Comparison of ENCODE assay signal across 8 cellular contexts in the genomic region with DNA sequence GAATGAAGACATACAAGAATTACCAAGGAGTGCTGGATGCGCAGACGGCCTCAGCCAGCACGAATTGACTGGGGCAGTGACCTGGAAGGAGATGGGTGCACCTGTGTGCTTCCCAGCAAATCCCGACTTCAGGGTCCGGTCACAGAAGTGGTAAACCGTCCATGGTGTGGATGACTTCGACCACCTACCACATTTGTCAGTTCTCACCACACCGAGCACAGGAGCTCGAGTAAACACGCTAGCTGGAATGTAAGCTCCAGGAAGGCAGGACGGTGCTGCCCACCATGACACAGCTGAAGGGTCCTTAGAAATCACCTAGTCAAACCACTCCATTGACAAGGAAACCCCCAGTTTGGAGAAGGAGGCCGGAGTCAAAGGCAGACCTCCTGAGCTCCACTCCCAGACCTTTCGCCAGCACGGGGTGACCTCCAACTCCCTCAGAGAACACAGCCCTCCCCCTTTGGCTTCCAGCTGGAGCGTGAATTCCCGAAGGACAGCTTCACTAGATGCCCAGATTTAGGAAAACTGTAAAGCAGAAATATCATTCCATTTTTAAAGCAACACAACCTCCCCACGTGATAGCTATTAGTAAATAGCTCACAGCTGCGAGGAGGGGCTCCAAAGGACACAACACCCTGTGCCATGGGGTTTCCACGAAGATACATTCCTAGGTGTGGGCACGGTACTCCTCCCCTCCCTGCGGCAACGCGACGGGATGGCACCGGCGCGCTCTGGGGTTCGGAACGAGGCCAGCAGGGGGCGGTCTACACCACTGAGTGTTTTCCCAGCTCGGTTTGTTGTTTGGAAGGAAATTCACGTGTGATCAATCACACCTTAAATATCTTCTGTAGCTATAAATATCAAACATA. TPM values are rescaled to one million over a fixed set of nuclear protein-coding genes. Genes with fewer than 3 reads are reported as not detected.
DNase-seq lines count a peak whose midpoint lies in the region; ATAC-seq, FAIRE-seq and TF ChIP-seq lines count a peak whose summit lies in the region.

No MANE protein-coding gene starts in this region.

- TF ChIP-seq CTCF in BE2C (IDR thresholded peaks at IDR 0.05; ENCODE audit: low read depth, low read length) (peak; percentile 49), GM12878 (IDR thresholded peaks at IDR 0.05 in 2 of 3, conservative IDR thresholded peaks at IDR 0.05 in 1 of 3; ENCODE audit: control insufficient read depth in 2 of 3, extremely low read depth in 1 of 3, insufficient read depth in 1 of 3, low read depth in 3 of 3, low read length in 3 of 3) (peak; percentile 66 to 79 (median 71))

- H3K4me2 ChIP-seq in GM12878 (ENCODE audit: control insufficient read depth, insufficient read depth): no peak overlapping the region

- H3K4me1 ChIP-seq in BE2C (no peaks in the 10 kb centered on the region), GM12878 (ENCODE audit: control insufficient read depth, insufficient read depth, low read length) (no peaks in the 10 kb centered on the region)

- no peak overlapping the region for H3K27ac ChIP-seq in GM12878 (ENCODE audit: control insufficient read depth, insufficient read depth)

- H3K9me3 ChIP-seq in BE2C (no peaks in the 10 kb centered on the region), GM12878 (replicated peaks; ENCODE audit: control insufficient read depth, insufficient read depth, low read length) (no peaks in the 10 kb centered on the region)

- peak; percentile 7 for FAIRE-seq in GM12878 (lab: Jason Lieb, UNC)

- no peaks in the 10 kb centered on the region for H3K27me3 ChIP-seq in BE2C
- peaks cover 2% of the 10 kb centered on the region in 2 experiments; a peak in 2 of 4 replicates for H3K27me3 ChIP-seq in GM12878 (replicated peaks in 1 of 2; ENCODE audit: control insufficient read depth in 2 of 2, insufficient read depth in 2 of 2, low read length in 1 of 2)

- TF ChIP-seq EP300 in GM12878 (IDR thresholded peaks at IDR 0.05; ENCODE audit: borderline replicate concordance in 1 of 2, control insufficient read depth in 1 of 2, low read depth in 2 of 2, low read length in 2 of 2): no peak

- SMC1A ChIA-PET in GM12878 (lab: Charles Lee; ENCODE audit: uncharacterized antibody, unreplicated experiment): interaction anchor here (1.1 to 1.3 kb wide), 3 partner anchors 73 to 89 kb away, joined by 3 to 4 read pairs (median 3); no protein-coding TSS in a partner anchor

- BruUV-seq in GM12878 (replicated peaks; lab: Mats Ljungman, UMichigan): no TSS peak

- H3K9ac ChIP-seq in GM12878 (ENCODE audit: control insufficient read depth, insufficient read depth, low read length): no peak overlapping the region

- CTCF ChIA-PET in HEK293T (lab: Yijun Ruan, JAX) (interaction anchor here (0.6 to 3.6 kb wide), 10 partner anchors 8 to 453 kb away, joined by 3 to 23 read pairs (median 4); partner anchors contain the start of gene IMPA2), GM12878 (lab: Yijun Ruan, JAX) (interaction anchor here (0.6 to 3.6 kb wide), 21 partner anchors 11 to 582 kb away, joined by 3 to 19 read pairs (median 4); no protein-coding TSS in a partner anchor)

- WGBS in GM12878 (ENCODE audit: insufficient coverage, insufficient replicate concordance, low lambda C conversion rate, missing lambda C conversion rate): 20% methylated on average over 31 of the region's 32 CpGs

- in situ Hi-C loops in GM12878 (cut with MboI): no loop called here

- DNase-seq in BE2C (peak; percentile 19), HEK293T (ENCODE audit: extremely low spot score) (peak; percentile 68), SKM-1 (lab: John Stamatoyannopoulos, UW; ENCODE audit: unreplicated experiment) (peak; percentile 26), GM12878 (ENCODE audit: low read depth, low spot score) (no peak), inferior parietal cortex (ENCODE audit: extremely low spot score) (peak; percentile 66), NCI-H1436 treated with DMSO at 0.1 percent for 48 hours (lab: John Stamatoyannopoulos, UW) (no peak), NCI-H2171 (lab: John Stamatoyannopoulos, UW) (no peak)
- DNase-seq in stimulated activated CD4-positive, alpha-beta T cell treated with anti-CD3 and anti-CD28 coated beads, Interleukin-12 subunit alpha, Interleukin-12 subunit beta, amount 100 ng/mL, for 4 hours: peak; percentile 49

- POLR2A ChIA-PET in HEK293T (lab: Yijun Ruan, JAX): interaction anchor here (0.5 kb wide), 1 partner anchor 12 kb away, joined by 3 read pairs; no protein-coding TSS in a partner anchor
- POLR2A ChIA-PET in GM12878 (lab: Charles Lee): no interaction called here

- no peak overlapping the region for H3K4me3 ChIP-seq in BE2C (ENCODE audit: low read depth, low read length)
- H3K4me3 ChIP-seq in GM12878: no peak overlapping the region

- ATAC-seq in GM12878: peak; percentile 80

- no peak for TF ChIP-seq POLR2A in GM12878 (IDR thresholded peaks at IDR 0.05; ENCODE audit: low read depth, low read length)

- no peaks in the 10 kb centered on the region for H3K79me2 ChIP-seq in GM12878 (ENCODE audit: control insufficient read depth, insufficient read depth, low read length)

- no peaks in the 10 kb centered on the region for H4K20me1 ChIP-seq in GM12878 (ENCODE audit: control insufficient read depth, insufficient read depth)

- no peaks in the 10 kb centered on the region for H3K36me3 ChIP-seq in BE2C
- no peaks in the 10 kb centered on the region for H3K36me3 ChIP-seq in GM12878 (ENCODE audit: control insufficient read depth in 2 of 2, insufficient read depth in 2 of 2, low read length in 1 of 2)

- RAD21 ChIA-PET in GM12878 (lab: Charles Lee; ENCODE audit: unreplicated experiment): interaction anchor here (1.2 to 2.6 kb wide), 3 partner anchors 87 to 340 kb away, joined by 3 to 12 read pairs (median 4); no protein-coding TSS in a partner anchor

- intact Hi-C loops in GM12878 (cut with micrococcal nuclease; ENCODE audit: unreplicated experiment): loop anchor here (2.0 to 5.0 kb wide), 3 partner anchors 72 to 384 kb away; no protein-coding TSS in a partner anchor

- H2AFZ ChIP-seq in GM12878 (ENCODE audit: control insufficient read depth, low read depth, low read length): no peak overlapping the region

- peak; percentile 71 for TF ChIP-seq RAD21 in GM12878 (IDR thresholded peaks at IDR 0.05; ENCODE audit: insufficient read depth, low read depth, low read length)

TF ChIP-seq in HEK293T, 16 proteins besides CTCF, POLR2A, EP300 and RAD21:
- no peak for TF ChIP-seq SP1 (IDR thresholded peaks at IDR 0.05)
- TF ChIP-seq NFRKB (IDR thresholded peaks at IDR 0.05): no peak
- no peak for TF ChIP-seq ELF4 (IDR thresholded peaks at IDR 0.05)
- no peak for TF ChIP-seq L3MBTL2 (conservative IDR thresholded peaks at IDR 0.05)
- TF ChIP-seq SUZ12 (IDR thresholded peaks at IDR 0.05): no peak
- TF ChIP-seq LEF1 (IDR thresholded peaks at IDR 0.05; ENCODE audit: borderline replicate concordance): no peak
- no peak for TF ChIP-seq ZNF384 (IDR thresholded peaks at IDR 0.05)
- TF ChIP-seq TARDBP (IDR thresholded peaks at IDR 0.05): no peak
- TF ChIP-seq CTBP1 (IDR thresholded peaks at IDR 0.05; ENCODE audit: borderline replicate concordance): no peak

TF ChIP-seq in GM12878, 131 proteins besides CTCF, POLR2A, EP300 and RAD21 (continues in another document):
- TF ChIP-seq SMC3 (IDR thresholded peaks at IDR 0.05; ENCODE audit: borderline replicate concordance, low read length): peak; percentile 56
- TF ChIP-seq, protein P1, sequence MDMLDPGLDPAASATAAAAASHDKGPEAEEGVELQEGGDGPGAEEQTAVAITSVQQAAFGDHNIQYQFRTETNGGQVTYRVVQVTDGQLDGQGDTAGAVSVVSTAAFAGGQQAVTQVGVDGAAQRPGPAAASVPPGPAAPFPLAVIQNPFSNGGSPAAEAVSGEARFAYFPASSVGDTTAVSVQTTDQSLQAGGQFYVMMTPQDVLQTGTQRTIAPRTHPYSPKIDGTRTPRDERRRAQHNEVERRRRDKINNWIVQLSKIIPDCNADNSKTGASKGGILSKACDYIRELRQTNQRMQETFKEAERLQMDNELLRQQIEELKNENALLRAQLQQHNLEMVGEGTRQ (IDR thresholded peaks at IDR 0.05; ENCODE audit: borderline replicate concordance, low read depth, low read length): no peak

RNA-seq across cellular contexts. Expression of gene GNAL, which starts 34.1 kb away (rescaled TPM):
- polyA plus RNA-seq in BE2C (2012; ENCODE audit: insufficient read depth, insufficient read length, low read depth): 0.19 TPM
- total RNA-seq in GM12878 (2013; cell fraction: nucleolus; rRNA removed): not detected in 2 replicates
- total RNA-seq in GM12878 (2014; rRNA removed): not detected in 2 replicates
- not detected in 2 replicates for total RNA-seq in GM12878 (2014; rRNA removed; fragmentation: Illumina TruSeq; extraction: Trizol)
- total RNA-seq in GM12878 (2021): not detected in 2 replicates
- polyA plus RNA-seq in GM12878 (2011; ENCODE audit: low read depth): 0.14 TPM
- 0.05 TPM in 1 of 2 replicates, not detected in the other for polyA plus RNA-seq in GM12878 (2011; rRNA removed)
- polyA plus RNA-seq in GM12878 (2011; cell fraction: cytosol; rRNA removed): 0.03 TPM in 2 replicates
- not detected in 2 replicates for polyA plus RNA-seq in GM12878 (2011; cell fraction: nucleus; rRNA removed)
- polyA plus RNA-seq in GM12878 (2012): 0.21 and 0.30 TPM in 2 replicates
- polyA plus RNA-seq in GM12878 (2014; fragmentation: Illumina TruSeq; extraction: Trizol): not detected in 2 replicates
- under 1 TPM; 0.02 to 0.05 TPM for polyA plus RNA-seq in GM12878 (2014; fragmentation: Nextera tagmentation; extraction: Ambion mirVana)
- polyA plus RNA-seq in GM12878 (2014; rRNA removed): 0.04 TPM in 1 of 2 replicates, not detected in the other
- under 1 TPM; 0.24 to 0.39 TPM for polyA plus RNA-seq in GM12878 (2016; fragmentation: Nextera tagmentation; extraction: Ambion mirVana)
- 0.29 and 0.62 TPM in 2 replicates for polyA minus RNA-seq in GM12878 (2011; rRNA and poly(A)+ RNA removed)
- polyA minus RNA-seq in GM12878 (2011; cell fraction: cytosol; rRNA and poly(A)+ RNA removed): not detected in 2 replicates
- polyA minus RNA-seq in GM12878 (2011; cell fraction: nucleus; rRNA and poly(A)+ RNA removed): not detected in 2 replicates

RNA-seq across cellular contexts. Expression of gene SLC35G4, which starts 45.6 kb away (rescaled TPM):
- polyA plus RNA-seq in BE2C (2012; ENCODE audit: insufficient read depth, insufficient read length, low read depth): not detected
- total RNA-seq in GM12878 (2013; cell fraction: nucleolus; rRNA removed): not detected in 2 replicates
- not detected in 2 replicates for total RNA-seq in GM12878 (2014; rRNA removed)
- total RNA-seq in GM12878 (2014; rRNA removed; fragmentation: Illumina TruSeq; extraction: Trizol): not detected in 2 replicates
- not detected in 2 replicates for total RNA-seq in GM12878 (2021)
- not detected for polyA plus RNA-seq in GM12878 (2011; ENCODE audit: low read depth)
- not detected in 2 replicates for polyA plus RNA-seq in GM12878 (2011; rRNA removed)
- not detected in 2 replicates for polyA plus RNA-seq in GM12878 (2011; cell fraction: cytosol; rRNA removed)
- polyA plus RNA-seq in GM12878 (2011; cell fraction: nucleus; rRNA removed): not detected in 2 replicates
- not detected in 2 replicates for polyA plus RNA-seq in GM12878 (2012)
- not detected in 2 replicates for polyA plus RNA-seq in GM12878 (2014; fragmentation: Illumina TruSeq; extraction: Trizol)
- not detected for polyA plus RNA-seq in GM12878 (2014; fragmentation: Nextera tagmentation; extraction: Ambion mirVana)
- not detected in 2 replicates for polyA plus RNA-seq in GM12878 (2014; rRNA removed)
- polyA plus RNA-seq in GM12878 (2016; fragmentation: Nextera tagmentation; extraction: Ambion mirVana): not detected
- not detected in 2 replicates for polyA minus RNA-seq in GM12878 (2011; rRNA and poly(A)+ RNA removed)
- not detected in 2 replicates for polyA minus RNA-seq in GM12878 (2011; cell fraction: cytosol; rRNA and poly(A)+ RNA removed)
- polyA minus RNA-seq in GM12878 (2011; cell fraction: nucleus; rRNA and poly(A)+ RNA removed): not detected in 2 replicates

Comparison
In these comparisons a context has a peak if more than half of its experiments do, and no peak if none do; other contexts are left out.
1. DNase-seq: peak in BE2C (single experiment), HEK293T (single experiment), SKM-1 (single experiment), inferior parietal cortex (single experiment) and stimulated activated CD4-positive, alpha-beta T cell treated with anti-CD3 and anti-CD28 coated beads, Interleukin-12 subunit alpha, Interleukin-12 subunit beta, amount 100 ng/mL, for 4 hours (single experiment); none in GM12878 (single experiment), NCI-H1436 treated with DMSO at 0.1 percent for 48 hours (single experiment) and NCI-H2171 (single experiment).